In the genomic region with DNA sequence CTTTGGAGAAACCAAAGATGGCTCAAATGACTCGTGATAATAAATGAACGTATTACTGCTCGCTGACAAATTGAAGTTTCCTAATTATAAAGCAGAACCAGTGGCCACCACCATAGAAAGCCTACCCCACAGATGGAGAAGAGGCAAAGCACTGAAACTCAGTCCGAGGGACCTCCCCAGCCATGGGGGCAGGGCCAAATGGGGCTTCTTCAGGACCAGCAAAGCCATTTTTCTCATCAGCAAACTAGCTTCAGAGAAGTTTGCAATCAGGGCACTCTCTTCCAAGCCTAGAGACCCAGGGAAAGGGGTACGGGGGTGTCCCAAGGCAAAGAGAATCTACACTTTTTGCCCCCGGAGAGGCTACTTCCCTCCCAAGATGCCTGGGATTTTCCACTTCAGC, we compare ENCODE assay signal across 16 cellular contexts. TPM values are rescaled to one million over a fixed set of nuclear protein-coding genes. Genes with fewer than 3 reads are reported as not detected.
A peak's percentile ranks its signal among the peaks of the same experiment; 100 is the strongest.
DNase-seq lines count a peak whose midpoint lies in the region; ATAC-seq, FAIRE-seq and TF ChIP-seq lines count a peak whose summit lies in the region.
"Had no signal": no experiment of that assay in that cellular context is flagged by ENCODE, and none has a peak within 500 bp of the region (broad histone marks: within the 10 kb centered on the region; RNA-seq: fewer than 3 reads in every experiment).

No MANE protein-coding gene starts in this region.

- no peaks in the 10 kb centered on the region for H3K9me2 ChIP-seq in GM23248 (ENCODE audit: insufficient read depth)

- no peaks in the 10 kb centered on the region for H3K27me3 ChIP-seq in GM23248 (replicated peaks; ENCODE audit: insufficient read depth)
- no peaks in the 10 kb centered on the region for H3K27me3 ChIP-seq in SJSA1 (replicated peaks)
- H3K27me3 ChIP-seq in gastroesophageal sphincter = no peaks in the 10 kb centered on the region
- H3K27me3 ChIP-seq in gastrocnemius medialis = no peaks in the 10 kb centered on the region

- peak overlapping the region; percentile 34 for H3K4me2 ChIP-seq in GM23248 (ENCODE audit: unreplicated experiment)

- H3K79me2 ChIP-seq in GM23248 (ENCODE audit: insufficient read depth) = peaks cover 3% of the 10 kb centered on the region; the same call in 1 of the 2 replicates

- H3K9me3 ChIP-seq in GM23248 (ENCODE audit: low read depth) = no peaks in the 10 kb centered on the region
- no peaks in the 10 kb centered on the region for H3K9me3 ChIP-seq in SJSA1 (replicated peaks)
- H3K9me3 ChIP-seq in gastroesophageal sphincter = no peaks in the 10 kb centered on the region
- no peaks in the 10 kb centered on the region for H3K9me3 ChIP-seq in gastrocnemius medialis

- ATAC-seq in gastroesophageal sphincter = no peak
- no peak for ATAC-seq in gastrocnemius medialis
- ATAC-seq in GM21423 (IDR thresholded peaks at IDR 0.05; ENCODE audit: unreplicated experiment) = no peak
- no peak for ATAC-seq in GM21526 (IDR thresholded peaks at IDR 0.05; ENCODE audit: low FRiP score, unreplicated experiment)
- ATAC-seq: activated CD4-positive, alpha-beta T cell treated with anti-CD3 and anti-CD28 coated beads for 36 hours had no signal

- 98 to 99% methylated on average over 6 of the region's 6 CpGs for WGBS in GM23248 (ENCODE audit: low coverage in 1 of 2, low lambda C conversion rate in 2 of 2, missing lambda C conversion rate in 2 of 2), 2 experiments
- WGBS in gastroesophageal sphincter (ENCODE audit: low coverage in 1 of 2), 2 donors = 95 to 96% methylated on average over 4 to 6 of the region's 6 CpGs

- H3K4me3 ChIP-seq in GM23248 (no peak overlapping the region), SJSA1 (no peak overlapping the region), gastroesophageal sphincter (no peak overlapping the region), gastrocnemius medialis (no peak overlapping the region)

- intact Hi-C loops in gastrocnemius medialis (cut with DNase I; ENCODE audit: low total_unique reads) = no loop called here

- FAIRE-seq in GM12891 (lab: Jason Lieb, UNC) = no peak

- no peak for TF ChIP-seq CTCF in gastroesophageal sphincter (IDR thresholded peaks at IDR 0.05)
- no peak for TF ChIP-seq CTCF in gastrocnemius medialis (IDR thresholded peaks at IDR 0.05 in 4 of 5, conservative IDR thresholded peaks at IDR 0.05 in 1 of 5)

- H3F3A ChIP-seq in GM23248 (ENCODE audit: insufficient read depth) = peaks cover 36% of the 10 kb centered on the region

- H3K4me1 ChIP-seq in GM23248 (ENCODE audit: insufficient read depth) (peaks cover 45% of the 10 kb centered on the region), SJSA1 (replicated peaks) (peaks cover 75% of the 10 kb centered on the region), gastroesophageal sphincter (peaks cover 10 to 78% (median 34%) of the 10 kb centered on the region in 3 donors), gastrocnemius medialis (peaks cover 64 to 72% of the 10 kb centered on the region in 2 donors)

- H2AFZ ChIP-seq in GM23248 = no peak overlapping the region

- H3K36me3 ChIP-seq in GM23248 (ENCODE audit: low read depth) (no peaks in the 10 kb centered on the region), SJSA1 (no peaks in the 10 kb centered on the region), gastroesophageal sphincter (no peaks in the 10 kb centered on the region), gastrocnemius medialis (no peaks in the 10 kb centered on the region)

- TF ChIP-seq POLR2A in gastroesophageal sphincter (IDR thresholded peaks at IDR 0.05) (no peak), gastrocnemius medialis (IDR thresholded peaks at IDR 0.05) (no peak), GM12891 (IDR thresholded peaks at IDR 0.05; ENCODE audit: low read depth, low read length) (no peak)

- no peak for TF ChIP-seq EP300 in gastroesophageal sphincter (IDR thresholded peaks at IDR 0.05)

- no peaks in the 10 kb centered on the region for H4K20me1 ChIP-seq in GM23248 (ENCODE audit: insufficient read depth)

- no peak overlapping the region; the same call in 1 of the 2 replicates for H3K9ac ChIP-seq in GM23248

- DNase-seq in GM23248 (no peak), SJSA1 (ENCODE audit: low read depth in 1 of 2, low spot score in 2 of 2) (no peak), gastrocnemius medialis (no peak), GM12891 (ENCODE audit: insufficient read length, low spot score) (no peak), pons (ENCODE audit: low spot score) (no peak)
- DNase-seq: activated CD4-positive, alpha-beta T cell treated with anti-CD3 and anti-CD28 coated beads for 36 hours; activated gamma-delta T cell; NCI-H524; stimulated activated CD4-positive, alpha-beta T cell treated with anti-CD3 and anti-CD28 coated beads, Interleukin-1b, Interleukin-23, amount 100 ng/mL, for 48 hours; T-helper 9 cell had no signal

- in situ Hi-C loops in GM23248 (cut with MboI) = loop anchor here (10.0 kb wide), 1 partner anchor 332 kb away; no protein-coding TSS in a partner anchor
- in situ Hi-C loops in gastrocnemius medialis (cut with MboI; ENCODE audit: low sequenced_read_pairs in 4 of 4) = loop anchor here in 3 of 4 donors (5.0 to 10.0 kb wide), 3 partner anchors 158 to 332 kb away; no protein-coding TSS in a partner anchor

- no peak overlapping the region for H3K27ac ChIP-seq in GM23248
- H3K27ac ChIP-seq in SJSA1 = peak overlapping the region; percentile 54
- H3K27ac ChIP-seq in gastroesophageal sphincter = peak overlapping the region in 3 of 4 donors; percentile 61 to 80 (median 69)
- H3K27ac ChIP-seq in gastrocnemius medialis = peak overlapping the region in 3 of 4 donors; percentile 23 to 53 (median 42)
- H3K27ac ChIP-seq: epithelial cell of prostate had no signal

TF ChIP-seq in GM12891, 5 proteins besides CTCF, POLR2A, EP300 and RAD21:
- TF ChIP-seq TAF1 (IDR thresholded peaks at IDR 0.05; ENCODE audit: low read depth, low read length) (no peak), POU2F2 (IDR thresholded peaks at IDR 0.05; ENCODE audit: low read depth, low read length) (no peak), PAX5 (IDR thresholded peaks at IDR 0.05; ENCODE audit: insufficient read depth, low read length, severe bottlenecking) (no peak), SPI1 (IDR thresholded peaks at IDR 0.05; ENCODE audit: low read depth, low read length) (no peak), POLR2AphosphoS5 (IDR thresholded peaks at IDR 0.05; ENCODE audit: low read depth, low read length) (no peak)

RNA-seq across cellular contexts. Expression of a gene that starts 4.4 kb away (rescaled TPM):
- total RNA-seq in GM23248 (2014; rRNA removed; shearing (Covaris generic)) = 15.3 and 18.7 TPM in 2 replicates
- 29.0 and 30.6 TPM in 2 replicates for polyA plus RNA-seq in GM23248 (2016; fragmentation: Nextera tagmentation; extraction: Ambion mirVana)
- total RNA-seq in SJSA1 (2014; rRNA removed; shearing (Covaris generic)) = 3.3 and 5.8 TPM in 2 replicates
- 10 to 100 TPM in 1 of 4 donors, under 1 TPM in 1, not detected in 2; 0.85 to 27.9 TPM for total RNA-seq in gastroesophageal sphincter
- 1 to 10 TPM in 2 of 4 donors, not detected in 2; 2.4 to 3.1 TPM for total RNA-seq in gastrocnemius medialis
- 0.69 TPM for polyA plus RNA-seq in GM12891 (2012; ENCODE audit: low read depth, missing spikeins)
- total RNA-seq: G401, neural crest cell had no signal
